ENCODE assay signal across 15 cellular contexts in genomic region chr6:5751525-5752252, GRCh38.
A peak's percentile ranks its signal among the peaks of the same experiment; 100 is the strongest.
DNase-seq lines count a peak whose midpoint lies in the region; ATAC-seq and TF ChIP-seq lines count a peak whose summit lies in the region.
"Had no signal": no experiment of that assay in that cellular context is flagged by ENCODE, and none has a peak within 500 bp of the region (broad histone marks: within the 10 kb centered on the region; RNA-seq: fewer than 3 reads in every experiment).

No MANE protein-coding gene starts in this region.

- H3K27ac Mint-ChIP-seq in T-helper 17 cell, result peak overlapping the region; percentile 2
- peak overlapping the region; percentile 96 for H3K27ac Mint-ChIP-seq in osteocyte (ENCODE audit: unreplicated experiment)
- H3K27ac Mint-ChIP-seq: activated CD8-positive, alpha-beta T cell treated with anti-CD3 and anti-CD28 coated beads for 36 hours had no signal

- peaks cover 19% of the 10 kb centered on the region for H3K9me3 Mint-ChIP-seq in osteocyte (ENCODE audit: unreplicated experiment)

- peaks cover 12% of the 10 kb centered on the region for H3K36me3 Mint-ChIP-seq in T-helper 17 cell (ENCODE audit: low read depth)
- peaks cover 18% of the 10 kb centered on the region for H3K36me3 Mint-ChIP-seq in osteocyte (ENCODE audit: unreplicated experiment)

- H3K4me3 Mint-ChIP-seq in T-helper 17 cell, result no peak overlapping the region
- H3K4me3 Mint-ChIP-seq in osteocyte (ENCODE audit: unreplicated experiment), result peak overlapping the region; percentile 46
- H3K4me3 Mint-ChIP-seq: activated CD8-positive, alpha-beta T cell treated with anti-CD3 and anti-CD28 coated beads for 36 hours had no signal

- H3K36me3 ChIP-seq in cardiac muscle cell, result no peaks in the 10 kb centered on the region

- no peaks in the 10 kb centered on the region for H3K27me3 ChIP-seq in cardiac muscle cell
- H3K27me3 ChIP-seq: BLaER1, body of pancreas had no signal

- TF ChIP-seq CTCF in cardiac muscle cell (IDR thresholded peaks at IDR 0.05; ENCODE audit: low read depth, low read length) (no peak), osteocyte (IDR thresholded peaks at IDR 0.05) (no peak)

- H3K4me1 ChIP-seq in cardiac muscle cell (ENCODE audit: low read depth), result peaks cover 10% of the 10 kb centered on the region
- H3K4me1 ChIP-seq: body of pancreas had no signal

- H3K4me1 Mint-ChIP-seq in T-helper 17 cell, result no peaks in the 10 kb centered on the region
- H3K4me1 Mint-ChIP-seq in osteocyte (ENCODE audit: unreplicated experiment), result peaks cover 25% of the 10 kb centered on the region

- no peak overlapping the region for H3K4me3 ChIP-seq in cardiac muscle cell
- H3K4me3 ChIP-seq: BLaER1, body of pancreas had no signal

- H3K27ac ChIP-seq in cardiac muscle cell, result peak overlapping the region; percentile 45
- H3K27ac ChIP-seq: BLaER1, body of pancreas had no signal

- H3K27me3 Mint-ChIP-seq in T-helper 17 cell, result no peaks in the 10 kb centered on the region
- no peaks in the 10 kb centered on the region for H3K27me3 Mint-ChIP-seq in osteocyte (ENCODE audit: unreplicated experiment)
- H3K27me3 Mint-ChIP-seq: activated CD8-positive, alpha-beta T cell treated with anti-CD3 and anti-CD28 coated beads for 36 hours had no signal

- DNase-seq in GM03348 (ENCODE audit: low spot score) (peak; percentile 51), T-helper 17 cell (no peak), cardiac muscle cell (ENCODE audit: low read depth in 1 of 2, low spot score in 1 of 2) (peak; percentile 32 to 36), osteocyte (ENCODE audit: extremely low spot score, unreplicated experiment) (no peak), HT-29 (ENCODE audit: low spot score) (no peak), T-helper 1 cell (no peak), COLO668 (lab: John Stamatoyannopoulos, UW; ENCODE audit: unreplicated experiment) (no peak)
- DNase-seq: activated CD8-positive, alpha-beta T cell treated with anti-CD3 and anti-CD28 coated beads for 36 hours; activated gamma-delta T cell; body of pancreas; DMS79; NCI-H1694 treated with DMSO at 0.1 percent for 48 hours; trophoblast cell had no signal

- ATAC-seq in T-helper 17 cell (no peak), HG02623 (IDR thresholded peaks at IDR 0.05; ENCODE audit: unreplicated experiment) (no peak)
- ATAC-seq: activated CD8-positive, alpha-beta T cell treated with anti-CD3 and anti-CD28 coated beads for 36 hours; body of pancreas had no signal

- H3K9me3 ChIP-seq in T-helper 17 cell (ENCODE audit: control insufficient read depth, low read length, poor library complexity, severe bottlenecking) (peaks cover 5% of the 10 kb centered on the region), cardiac muscle cell (ENCODE audit: low read depth) (no peaks in the 10 kb centered on the region)

Comparison
In these comparisons a context has a peak if more than half of its experiments do, and no peak if none do; other contexts are left out.
1. DNase-seq: peak in GM03348 (single experiment) and cardiac muscle cell (2 of 2); none in T-helper 17 cell (0 of 3), osteocyte (single experiment), HT-29 (single experiment), T-helper 1 cell (0 of 5) and COLO668 (single experiment).